In the genomic region with DNA sequence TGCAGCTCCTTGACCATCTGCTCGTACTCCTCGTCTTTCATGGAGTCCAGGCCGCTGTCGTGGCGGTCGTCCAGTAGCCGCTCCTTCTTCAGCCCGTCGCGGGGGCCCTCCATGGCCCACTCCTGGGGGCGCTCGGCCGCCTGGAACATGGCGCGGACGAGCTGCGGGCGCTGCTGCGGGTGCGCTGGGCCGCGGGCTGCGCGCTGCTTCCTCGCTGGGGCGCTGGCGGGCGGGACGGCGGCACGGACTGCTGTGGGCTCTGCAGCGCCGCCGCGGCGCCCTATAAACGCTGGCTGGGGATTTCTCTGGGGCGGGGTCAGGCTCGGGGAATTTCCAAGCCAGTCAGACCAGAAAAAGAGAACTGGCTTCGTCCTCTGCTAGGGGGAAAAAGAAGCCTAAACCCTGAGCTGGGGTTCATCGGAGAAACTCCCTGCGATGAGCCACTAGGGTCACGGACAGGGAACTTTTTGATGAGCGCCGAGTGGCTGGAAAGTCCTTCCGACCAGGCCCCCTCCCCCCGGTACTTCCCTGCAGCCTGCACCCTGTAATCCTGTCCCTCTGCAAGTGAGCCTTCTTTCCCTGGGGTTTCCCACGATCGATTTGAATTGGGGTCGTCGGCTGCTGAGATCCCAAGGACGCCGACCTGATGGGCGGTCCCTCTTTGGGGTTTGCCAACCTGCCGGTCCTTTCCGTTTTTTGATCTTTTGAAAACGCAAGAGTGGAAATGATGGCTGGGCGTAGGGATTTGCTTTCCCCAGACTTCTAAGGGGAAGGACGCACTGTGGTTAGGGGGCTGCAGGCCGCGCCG, we compare ENCODE assay signal across 8 cellular contexts. TPM values are rescaled to one million over a fixed set of nuclear protein-coding genes. Genes with fewer than 3 reads are reported as not detected.
A peak's percentile ranks its signal among the peaks of the same experiment; 100 is the strongest.
DNase-seq lines count a peak whose midpoint lies in the region; ATAC-seq lines count a peak whose summit lies in the region.

Gene NFKBIA, minus strand, starts transcription at position 254 of the 808 bp plus-strand sequence. Its CDS starts 105 bp downstream, at position 149.

- H3K9ac ChIP-seq in endocrine pancreas (ENCODE audit: control insufficient read depth, insufficient read depth, low read length): peak within 1 kb of the TSS; percentile 79

- H3K27ac ChIP-seq in mesodermal cell (ENCODE audit: low read depth, low read length, severe bottlenecking): peak within 1 kb of the TSS; percentile 92

- DNase-seq in Caki2 (ENCODE audit: low read depth) (peak; percentile 89), HT-29 (ENCODE audit: low spot score) (peak; percentile 83), NOMO-1 treated with dmso at 0.1 percent for 144 hours (lab: John Stamatoyannopoulos, UW; ENCODE audit: unreplicated experiment) (peak; percentile 87)
- peak; percentile 94 to 95 (median 95) for DNase-seq in activated CD8-positive, alpha-beta memory T cell treated with anti-CD3 and anti-CD28 coated beads for 48 hours (ENCODE audit: low read depth in 2 of 3, low spot score in 2 of 3)
- peak; percentile 90 to 92 for DNase-seq in stimulated activated CD8-positive, alpha-beta memory T cell treated with anti-CD3 and anti-CD28 coated beads, Interleukin-15, amount 100 ng/mL, for 48 hours (ENCODE audit: low read depth in 2 of 2)

- in situ Hi-C loops in Caki2 (cut with HindIII; ENCODE audit: low pct_unique_long_range_greater_than_20kb, low sequenced_read_pairs): loop anchor here (10.0 kb wide), 1 partner anchor 250 kb away; no protein-coding TSS in a partner anchor

- ATAC-seq in GM21360 (IDR thresholded peaks at IDR 0.05; ENCODE audit: unreplicated experiment): peak; percentile 44

- H3K4me1 ChIP-seq in endocrine pancreas (ENCODE audit: control insufficient read depth, insufficient read depth, low read length): peaks cover 14% of the 10 kb centered on the region
- peaks cover 19% of the 10 kb centered on the region for H3K4me1 ChIP-seq in mesodermal cell (ENCODE audit: control insufficient read depth, insufficient read depth, low read length, poor library complexity, severe bottlenecking)

- H3K9me3 ChIP-seq in endocrine pancreas (ENCODE audit: control insufficient read depth, low read length): no peaks in the 10 kb centered on the region
- no peaks in the 10 kb centered on the region for H3K9me3 ChIP-seq in mesodermal cell (ENCODE audit: control insufficient read depth, low read length)

- WGBS in mesodermal cell (ENCODE audit: insufficient coverage in 2 of 2), 2 experiments: 0 to 1% methylated on average over 43 to 57 of the region's 62 CpGs

- no peaks in the 10 kb centered on the region for H3K27me3 ChIP-seq in endocrine pancreas (ENCODE audit: control insufficient read depth, insufficient read depth, low read length)

- H3K36me3 ChIP-seq in endocrine pancreas (ENCODE audit: control insufficient read depth, insufficient read depth, low read length) (peaks cover 10% of the 10 kb centered on the region), mesodermal cell (ENCODE audit: control insufficient read depth, insufficient read depth, low read length) (peaks cover 38% of the 10 kb centered on the region)

- H3K4me3 ChIP-seq in endocrine pancreas (ENCODE audit: control insufficient read depth, insufficient read depth, low read length) (peak within 1 kb of the TSS; percentile 58), mesodermal cell (ENCODE audit: extremely low read depth, insufficient read depth, low read length, poor library complexity, severe bottlenecking) (peak within 1 kb of the TSS; percentile 82)

RNA-seq across cellular contexts. Expression of gene NFKBIA, which starts in this region (rescaled TPM):
- total RNA-seq in Caki2 (2014; rRNA removed; shearing (Covaris generic); ENCODE audit: low replicate concordance): 148 and 158 TPM in 2 replicates
- total RNA-seq in HT-29 (2014; rRNA removed; shearing (Covaris generic)): 116 and 137 TPM in 2 replicates
- 51.8 TPM for polyA plus RNA-seq in mesodermal cell (2013, experiment 1 of 2)
- polyA plus RNA-seq in mesodermal cell (2013, experiment 2 of 2): 46.6 TPM

Comparison
In these comparisons a context has a peak if more than half of its experiments do, and no peak if none do; other contexts are left out.
1. Peak in every context shown above with its lines: DNase-seq, ATAC-seq, H3K4me3 ChIP-seq and H3K27ac ChIP-seq.